Comparison of ENCODE assay signal across 10 cellular contexts in genomic region chr20:62772994-62773858, GRCh38. TPM values are rescaled to one million over a fixed set of nuclear protein-coding genes. Genes with fewer than 3 reads are reported as not detected.
DNase-seq lines count a peak whose midpoint lies in the region; ATAC-seq and TF ChIP-seq lines count a peak whose summit lies in the region.
"Had no signal": no experiment of that assay in that cellular context is flagged by ENCODE, and none has a peak within 500 bp of the region (broad histone marks: within the 10 kb centered on the region; RNA-seq: fewer than 3 reads in every experiment).

No MANE protein-coding gene starts in this region.

- H3K27ac ChIP-seq in GM23248: no peak overlapping the region
- peak overlapping the region; percentile 63 for H3K27ac ChIP-seq in PC-9
- H3K27ac ChIP-seq: heart right ventricle had no signal

- H3K9me3 ChIP-seq in GM23248 (ENCODE audit: low read depth) (no peaks in the 10 kb centered on the region), PC-9 (ENCODE audit: insufficient read depth, low read depth) (no peaks in the 10 kb centered on the region)
- H3K9me3 ChIP-seq: heart right ventricle had no signal

- in situ Hi-C loops in GM23248 (cut with MboI) (no loop called here), GM13976 (cut with MboI; ENCODE audit: low sequenced_read_pairs, unreplicated experiment) (no loop called here)

- POLR2A ChIA-PET in PC-9 (lab: Charles Lee; ENCODE audit: unreplicated experiment): no interaction called here

- ATAC-seq in esophagus mucosa: peak; percentile 48
- no peak for ATAC-seq in HG02798 (IDR thresholded peaks at IDR 0.05; ENCODE audit: poor library complexity, unreplicated experiment)
- no peak for ATAC-seq in HG02759 (IDR thresholded peaks at IDR 0.05; ENCODE audit: unreplicated experiment)

- H3F3A ChIP-seq in GM23248 (ENCODE audit: insufficient read depth): no peaks in the 10 kb centered on the region
- peaks cover 40% of the 10 kb centered on the region for H3F3A ChIP-seq in PC-9 (ENCODE audit: insufficient read depth, low read depth)

- no TSS peak for BruUV-seq in PC-9 (replicated peaks; lab: Mats Ljungman, UMichigan)

- H3K4me2 ChIP-seq in GM23248 (ENCODE audit: unreplicated experiment) (peak overlapping the region; percentile 41), PC-9 (peak overlapping the region; percentile 69)

- CTCF ChIA-PET in PC-9 (lab: Charles Lee): interaction anchor here (0.6 kb wide), 1 partner anchor 121 kb away, joined by 3 read pairs; no protein-coding TSS in a partner anchor

- H3K4me1 ChIP-seq in GM23248 (ENCODE audit: insufficient read depth): peaks cover 6% of the 10 kb centered on the region
- H3K4me1 ChIP-seq in PC-9 (replicated peaks; ENCODE audit: insufficient read depth): peaks cover 55% of the 10 kb centered on the region

- H3K4me3 ChIP-seq in GM23248: no peak overlapping the region
- H3K4me3 ChIP-seq in PC-9: peak overlapping the region; percentile 22; the same call in 1 of the 2 replicates
- H3K4me3 ChIP-seq: heart right ventricle had no signal

- WGBS in GM23248 (ENCODE audit: low coverage in 1 of 2, low lambda C conversion rate in 2 of 2, missing lambda C conversion rate in 2 of 2), 2 experiments: 11 to 14% methylated on average over 19 of the region's 19 CpGs

- H3K27me3 ChIP-seq in GM23248 (replicated peaks; ENCODE audit: insufficient read depth): peaks cover 3% of the 10 kb centered on the region; the same call in 1 of the 2 replicates
- no peaks in the 10 kb centered on the region for H3K27me3 ChIP-seq in PC-9 (ENCODE audit: insufficient read depth, low read depth)

- H4K20me1 ChIP-seq in GM23248 (ENCODE audit: insufficient read depth) (no peaks in the 10 kb centered on the region), PC-9 (ENCODE audit: insufficient read depth) (no peaks in the 10 kb centered on the region)

- intact Hi-C loops in PC-9 (cut with micrococcal nuclease; ENCODE audit: unreplicated experiment): no loop called here

- H2AFZ ChIP-seq in GM23248 (0 out of 2 replicates have a peak overlapping the region, but pooled peaks have one; percentile 0), PC-9 (0 out of 2 replicates have a peak overlapping the region, but pooled peaks have one; percentile 16)

- H3K9me2 ChIP-seq in GM23248 (ENCODE audit: insufficient read depth) (no peaks in the 10 kb centered on the region), PC-9 (ENCODE audit: insufficient read depth) (no peaks in the 10 kb centered on the region)

- H3K9ac ChIP-seq in GM23248: no peak overlapping the region

- no peaks in the 10 kb centered on the region for H3K79me2 ChIP-seq in GM23248 (ENCODE audit: insufficient read depth)
- H3K79me2 ChIP-seq in PC-9 (ENCODE audit: low read depth): no peaks in the 10 kb centered on the region

- DNase-seq in GM23248 (peak; percentile 68), PC-9 (peak in 1 of 2 experiments; percentile 93), renal cortical epithelial cell (ENCODE audit: low read depth) (peak; percentile 91), GM13976 (ENCODE audit: low spot score) (no peak)
- DNase-seq: heart right ventricle, NCI-H526 had no signal

- no peak for TF ChIP-seq CTCF in PC-9 (conservative IDR thresholded peaks at IDR 0.05)
- TF ChIP-seq CTCF in GM13976 (IDR thresholded peaks at IDR 0.05; ENCODE audit: borderline replicate concordance, control extremely low read depth, extremely low read depth, insufficient read depth, missing control alignments): no peak

- no peaks in the 10 kb centered on the region for H3K36me3 ChIP-seq in GM23248 (ENCODE audit: low read depth)
- no peaks in the 10 kb centered on the region for H3K36me3 ChIP-seq in PC-9 (ENCODE audit: low read depth)
- H3K36me3 ChIP-seq: heart right ventricle had no signal

RNA-seq across cellular contexts. Expression of gene MRGBP, which starts 23.0 kb away (rescaled TPM):
- 15.7 and 17.7 TPM in 2 replicates for total RNA-seq in GM23248 (2014; rRNA removed; shearing (Covaris generic))
- polyA plus RNA-seq in GM23248 (2016; fragmentation: Nextera tagmentation; extraction: Ambion mirVana): 18.7 and 19.8 TPM in 2 replicates
- total RNA-seq in PC-9 (2021) (27.8 and 30.2 TPM in 2 replicates), esophagus mucosa (5.2 TPM), renal cortical epithelial cell (12.7 and 24.3 TPM in 2 replicates)

RNA-seq across cellular contexts. Expression of gene OGFR, which starts 31.4 kb away (rescaled TPM):
- 42.4 and 52.2 TPM in 2 replicates for total RNA-seq in GM23248 (2014; rRNA removed; shearing (Covaris generic))
- polyA plus RNA-seq in GM23248 (2016; fragmentation: Nextera tagmentation; extraction: Ambion mirVana): 9.7 and 9.9 TPM in 2 replicates
- total RNA-seq in PC-9 (2021) (57.4 and 65.0 TPM in 2 replicates), esophagus mucosa (16.0 TPM), renal cortical epithelial cell (35.3 and 45.8 TPM in 2 replicates)

RNA-seq across cellular contexts. Expression of gene COL9A3, which starts 43.6 kb away (rescaled TPM):
- not detected in 2 replicates for total RNA-seq in GM23248 (2014; rRNA removed; shearing (Covaris generic))
- polyA plus RNA-seq in GM23248 (2016; fragmentation: Nextera tagmentation; extraction: Ambion mirVana): 0.25 TPM in 1 of 2 replicates, not detected in the other
- total RNA-seq in PC-9 (2021): 8.3 and 8.5 TPM in 2 replicates
- total RNA-seq in esophagus mucosa: 1.5 TPM
- total RNA-seq in renal cortical epithelial cell: 0.05 and 0.35 TPM in 2 replicates
- total RNA-seq: mononuclear cell had no signal
